Comparison of ENCODE assay signal across 30 cellular contexts in genomic region chr20:52289956-52290355, GRCh38.
"Had no signal": no experiment of that assay in that cellular context is flagged by ENCODE, and none has a peak within 500 bp of the region (broad histone marks: within the 10 kb centered on the region; RNA-seq: fewer than 3 reads in every experiment).

No MANE protein-coding gene starts in this region.

- H3K9me3 ChIP-seq: SJSA1 had no signal

- H3K4me1 Mint-ChIP-seq: activated B cell treated with CpG ODN at 0.5 μM for 24 hours; activated CD4-positive, alpha-beta T cell treated with anti-CD3 and anti-CD28 coated beads, Interleukin-2, amount 10 ng/mL, durations not matched to agents 24 days and 14 days; central memory CD8-positive, alpha-beta T cell had no signal

- H3K4me3 Mint-ChIP-seq: activated B cell treated with CpG ODN at 0.5 μM for 24 hours; activated CD4-positive, alpha-beta T cell treated with anti-CD3 and anti-CD28 coated beads, Interleukin-2, amount 10 ng/mL, durations not matched to agents 24 days and 14 days; activated naive CD4-positive, alpha-beta T cell treated with anti-CD3 and anti-CD28 coated beads for 36 hours; activated naive CD8-positive, alpha-beta T cell; activated T-cell treated with anti-CD3 and anti-CD28 coated beads, Interleukin-2, amount 50 U/mL, for 4 hours; central memory CD8-positive, alpha-beta T cell; T-helper 1 cell treated with Interleukin-12 subunit alpha and Interleukin-12 subunit beta and Interleukin-4 antibody, amounts not matched to agents 30 μg/mL and 1 μg/mL, for 36 hours had no signal

- H3K4me3 ChIP-seq: MG63, Peyer's patch, SJSA1 had no signal

- DNase-seq: activated B cell treated with CpG ODN at 0.5 μM for 24 hours; activated CD4-positive, alpha-beta T cell treated with anti-CD3 and anti-CD28 coated beads for 1 hour; activated CD4-positive, alpha-beta T cell treated with anti-CD3 and anti-CD28 coated beads, Interleukin-2, amount 10 ng/mL, durations not matched to agents 24 days and 14 days; activated CD4-positive, alpha-beta T cell treated with anti-CD3 and anti-CD28 coated beads, Interleukin-2, amount 50 U/mL, for 48 hours; activated CD8-positive, alpha-beta memory T cell treated with anti-CD3 and anti-CD28 coated beads for 24 hours; activated gamma-delta T cell; activated naive CD4-positive, alpha-beta T cell treated with anti-CD3 and anti-CD28 coated beads for 36 hours; activated T-cell treated with anti-CD3 and anti-CD28 coated beads, Interleukin-2, amount 50 U/mL, for 4 hours; amygdala; MG63; MV-4-11; NCI-H1092 treated with DMSO at 0.1 percent for 48 hours; NCI-H1417 treated with DMSO at 0.1 percent for 48 hours; NCI-H1694; NCI-H2029; NCI-H345; NCI-H510A; NCI-H526 treated with DMSO at 0.1 percent for 48 hours; NK-92 treated with Interleukin-12 subunit alpha and Interleukin-12 subunit beta, amount 100 ng/mL, for 24 hours; Peyer's patch; SHP77; T-helper 9 cell had no signal

- H3K36me3 Mint-ChIP-seq: brain had no signal

- ATAC-seq: activated T-cell treated with anti-CD3 and anti-CD28 coated beads, Interleukin-2, amount 50 U/mL, for 4 hours had no signal

- H3K27ac Mint-ChIP-seq: activated B cell treated with CpG ODN at 0.5 μM for 24 hours; activated CD4-positive, alpha-beta T cell treated with anti-CD3 and anti-CD28 coated beads, Interleukin-2, amount 10 ng/mL, durations not matched to agents 24 days and 14 days; activated naive CD4-positive, alpha-beta T cell treated with anti-CD3 and anti-CD28 coated beads for 36 hours; activated naive CD8-positive, alpha-beta T cell; T-helper 1 cell treated with Interleukin-12 subunit alpha and Interleukin-12 subunit beta and Interleukin-4 antibody, amounts not matched to agents 30 μg/mL and 1 μg/mL, for 36 hours had no signal

- H3K27me3 ChIP-seq: Peyer's patch, SJSA1 had no signal

- H3K4me1 ChIP-seq: Peyer's patch, SJSA1 had no signal

- H3K27me3 Mint-ChIP-seq: activated naive CD8-positive, alpha-beta T cell had no signal

- H3K36me3 ChIP-seq: MG63, Peyer's patch, SJSA1 had no signal

- H3K9me3 Mint-ChIP-seq: activated B cell treated with CpG ODN at 0.5 μM for 24 hours; central memory CD8-positive, alpha-beta T cell had no signal

- H3K27ac ChIP-seq: Peyer's patch, RWPE1, SJSA1 had no signal

- FAIRE-seq: astrocyte, TTC549 had no signal
